ENCODE assay signal across 8 cellular contexts in the genomic region with DNA sequence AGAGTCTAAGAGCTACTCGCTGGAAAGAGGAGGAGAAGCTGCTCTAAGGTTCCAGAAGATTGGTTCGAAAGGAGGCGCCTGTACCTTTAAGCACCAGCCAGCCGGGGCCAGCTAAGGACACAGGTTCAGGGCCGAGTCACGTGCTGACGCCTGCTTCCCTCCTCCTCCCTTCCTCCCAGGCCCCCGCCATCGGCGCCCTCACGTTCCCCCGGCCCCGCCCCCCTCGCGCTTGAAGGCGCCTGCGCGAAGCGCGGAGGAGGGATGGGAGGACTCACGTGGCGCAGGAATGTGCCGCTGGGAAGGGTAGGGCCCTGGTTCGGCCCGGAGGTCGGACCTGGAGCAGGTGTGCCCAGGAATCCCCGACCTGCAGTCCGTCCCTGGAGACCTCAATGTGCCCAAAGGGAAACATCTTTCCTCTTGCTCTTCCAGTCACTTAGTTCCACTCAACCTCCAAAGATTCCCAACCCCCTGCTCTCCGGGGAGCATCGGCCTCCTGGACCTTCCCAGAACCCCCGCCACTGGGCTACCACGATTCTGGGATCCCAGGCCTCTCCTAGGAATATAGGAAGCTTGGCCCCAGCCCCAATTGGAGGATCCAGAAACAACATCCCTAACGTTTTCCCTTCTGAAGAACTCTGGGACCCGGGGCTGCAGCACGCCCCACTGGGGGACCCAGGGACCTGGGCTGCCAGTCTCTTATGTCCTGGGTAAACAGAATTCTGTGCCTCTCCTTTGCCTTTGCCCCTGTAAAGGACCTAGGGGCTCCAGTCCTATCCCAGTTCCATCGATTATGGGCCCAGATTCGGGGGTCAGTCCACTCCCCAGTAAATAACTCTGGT. TPM values are rescaled to one million over a fixed set of nuclear protein-coding genes. Genes with fewer than 3 reads are reported as not detected.
DNase-seq lines count a peak whose midpoint lies in the region; ATAC-seq and TF ChIP-seq lines count a peak whose summit lies in the region.

No MANE protein-coding gene starts in this region.

- H3K27me3 Mint-ChIP-seq in activated CD4-positive, alpha-beta T cell treated with anti-CD3 and anti-CD28 coated beads, Interleukin-2, amount 10 ng/mL, durations not matched to agents 24 days and 14 days = no peaks in the 10 kb centered on the region

- DNase-seq in NCI-H526 (lab: John Stamatoyannopoulos, UW) (peak; percentile 94 to 99), left colon (peak; percentile 98), HPDE6-E6E7 (ENCODE audit: extremely low spot score) (no peak)
- peak; percentile 97 for DNase-seq in activated CD4-positive, alpha-beta T cell treated with anti-CD3 and anti-CD28 coated beads, Interleukin-2, amount 10 ng/mL, durations not matched to agents 24 days and 14 days
- peak; percentile 86 to 94 (median 90) for DNase-seq in stimulated activated CD4-positive, alpha-beta T cell treated with anti-CD3 and anti-CD28 coated beads, Interleukin-1b, Interleukin-23, amount 100 ng/mL, for 24 hours (ENCODE audit: low read depth in 4 of 4, low spot score in 1 of 4)

- peak overlapping the region; percentile 47 for H3K4me3 ChIP-seq in GM12875 (ENCODE audit: low read depth, low read length)

- H3K9me3 Mint-ChIP-seq in activated CD4-positive, alpha-beta T cell treated with anti-CD3 and anti-CD28 coated beads, Interleukin-2, amount 10 ng/mL, durations not matched to agents 24 days and 14 days = no peaks in the 10 kb centered on the region

- no peak for TF ChIP-seq CTCF in GM12875 (IDR thresholded peaks at IDR 0.05; ENCODE audit: borderline replicate concordance, insufficient read depth, low read depth, low read length)

- H3K4me1 Mint-ChIP-seq in activated CD4-positive, alpha-beta T cell treated with anti-CD3 and anti-CD28 coated beads, Interleukin-2, amount 10 ng/mL, durations not matched to agents 24 days and 14 days = peaks cover 35% of the 10 kb centered on the region

- peak overlapping the region; percentile 84 for H3K4me3 Mint-ChIP-seq in activated CD4-positive, alpha-beta T cell treated with anti-CD3 and anti-CD28 coated beads, Interleukin-2, amount 10 ng/mL, durations not matched to agents 24 days and 14 days

- peaks cover 6% of the 10 kb centered on the region for H3K36me3 Mint-ChIP-seq in activated CD4-positive, alpha-beta T cell treated with anti-CD3 and anti-CD28 coated beads, Interleukin-2, amount 10 ng/mL, durations not matched to agents 24 days and 14 days (ENCODE audit: low read depth)

- intact Hi-C loops in activated CD4-positive, alpha-beta T cell treated with anti-CD3 and anti-CD28 coated beads, Interleukin-2, amount 10 ng/mL, durations not matched to agents 24 days and 14 days (cut with micrococcal nuclease) = loop anchor here (1.0 to 10.0 kb wide), 9 partner anchors 10 to 1243 kb away; a partner anchor contains a TSS
- intact Hi-C loops in left colon (cut with DNase I, micrococcal nuclease) = no loop called here

- ATAC-seq in HG03432 (IDR thresholded peaks at IDR 0.05; ENCODE audit: unreplicated experiment) (peak; percentile 28), left colon (peak; percentile 49)

- H3K27ac ChIP-seq in cingulate gyrus (ENCODE audit: low read depth, low read length) = peak overlapping the region; percentile 94

- H3K27ac Mint-ChIP-seq in activated CD4-positive, alpha-beta T cell treated with anti-CD3 and anti-CD28 coated beads, Interleukin-2, amount 10 ng/mL, durations not matched to agents 24 days and 14 days = peak overlapping the region; percentile 86

RNA-seq across cellular contexts. Expression of a gene that starts 2.5 kb away (rescaled TPM):
- total RNA-seq in activated CD4-positive, alpha-beta T cell treated with anti-CD3 and anti-CD28 coated beads, Interleukin-2, amount 10 ng/mL, durations not matched to agents 24 days and 14 days = 10.7 and 11.2 TPM in 2 replicates
- 10 to 100 TPM in 1 of 2 donors, 1 to 10 TPM in 1; 6.9 to 14.6 TPM for total RNA-seq in left colon

RNA-seq across cellular contexts. Expression of a gene that starts 11.3 kb away (rescaled TPM):
- 10.9 and 12.5 TPM in 2 replicates for total RNA-seq in activated CD4-positive, alpha-beta T cell treated with anti-CD3 and anti-CD28 coated beads, Interleukin-2, amount 10 ng/mL, durations not matched to agents 24 days and 14 days
- total RNA-seq in left colon = 1 to 10 TPM; 1.7 to 4.2 TPM

RNA-seq across cellular contexts. Expression of a gene that starts 15.3 kb away (rescaled TPM):
- total RNA-seq in activated CD4-positive, alpha-beta T cell treated with anti-CD3 and anti-CD28 coated beads, Interleukin-2, amount 10 ng/mL, durations not matched to agents 24 days and 14 days = 36.4 and 39.0 TPM in 2 replicates
- 10 to 100 TPM; 45.1 to 51.0 TPM for total RNA-seq in left colon

RNA-seq across cellular contexts. Expression of a gene that starts 15.7 kb away (rescaled TPM):
- total RNA-seq in activated CD4-positive, alpha-beta T cell treated with anti-CD3 and anti-CD28 coated beads, Interleukin-2, amount 10 ng/mL, durations not matched to agents 24 days and 14 days = 1,885 and 1,938 TPM in 2 replicates
- 1,000 to 10,000 TPM; 1,328 to 1,333 TPM for total RNA-seq in left colon

RNA-seq across cellular contexts. Expression of a gene that starts 19.8 kb away (rescaled TPM):
- 5.1 and 6.4 TPM in 2 replicates for total RNA-seq in activated CD4-positive, alpha-beta T cell treated with anti-CD3 and anti-CD28 coated beads, Interleukin-2, amount 10 ng/mL, durations not matched to agents 24 days and 14 days
- 100 to 1,000 TPM; 180 to 247 TPM for total RNA-seq in left colon
